24 cellular contexts compared by ENCODE assay signal in genomic region chr3:136456196-136456595, GRCh38.
"Had no signal": no experiment of that assay in that cellular context is flagged by ENCODE, and none has a peak within 500 bp of the region (broad histone marks: within the 10 kb centered on the region; RNA-seq: fewer than 3 reads in every experiment).

No MANE protein-coding gene starts in this region.

- H3K4me1 Mint-ChIP-seq: activated CD4-positive, alpha-beta T cell treated with anti-CD3 and anti-CD28 coated beads for 36 hours; naive thymus-derived CD4-positive, alpha-beta T cell; neural progenitor cell had no signal

- FAIRE-seq: endometrium, keratinocyte had no signal

- H3K27ac Mint-ChIP-seq: activated CD4-positive, alpha-beta T cell treated with anti-CD3 and anti-CD28 coated beads for 36 hours; activated CD8-positive, alpha-beta T cell treated with anti-CD3 and anti-CD28 coated beads, Interleukin-2, amount 10 ng/mL, durations not matched to agents 7 days and 5 days; activated T-helper 1 cell treated with anti-CD3 and anti-CD28 coated beads, Interleukin-12 subunit alpha, Interleukin-12 subunit beta, Interleukin-2, Interleukin-4 antibody, amounts not matched to agents 30 ng/mL and 10 ng/mL and 1 ng/mL, durations not matched to agents 14 hours and 24 hours and 36 hours; dendritic cell treated with granulocyte-macrophage colony-stimulating factor and Interleukin-4, amounts not matched to agents 40 ng/mL and 50 ng/mL, for 4 days; neural progenitor cell had no signal

- H3K4me3 ChIP-seq: breast epithelium, gastrocnemius medialis, neural progenitor cell, right atrium auricular region, spleen, tibial nerve had no signal

- H3K27ac ChIP-seq: breast epithelium, gastrocnemius medialis, neural progenitor cell, right atrium auricular region, spleen, tibial nerve had no signal

- H3K27me3 Mint-ChIP-seq: activated CD4-positive, alpha-beta T cell treated with anti-CD3 and anti-CD28 coated beads for 36 hours; dendritic cell treated with granulocyte-macrophage colony-stimulating factor and Interleukin-4, amounts not matched to agents 40 ng/mL and 50 ng/mL, for 4 days; naive thymus-derived CD4-positive, alpha-beta T cell had no signal

- DNase-seq: activated CD4-positive, alpha-beta T cell treated with anti-CD3 and anti-CD28 coated beads for 36 hours; activated CD4-positive, CD25-positive, alpha-beta regulatory T cell; activated CD8-positive, alpha-beta T cell treated with anti-CD3 and anti-CD28 coated beads, Interleukin-2, amount 10 ng/mL, durations not matched to agents 7 days and 5 days; activated effector memory CD4-positive, alpha-beta T cell treated with anti-CD3 and anti-CD28 coated beads, Interleukin-2, amount 50 U/mL, for 16 hours; activated naive CD4-positive, alpha-beta T cell treated with anti-CD3 and anti-CD28 coated beads, Interleukin-2, amount 50 U/mL, for 16 hours; activated T-cell treated with anti-CD3 and anti-CD28 coated beads for 4 hours; amygdala; central memory CD4-positive, alpha-beta T cell; gastrocnemius medialis; glutamatergic neuron; left cardiac atrium; mammary epithelial cell; naive thymus-derived CD4-positive, alpha-beta T cell; occipital lobe; spleen; stimulated activated naive CD4-positive, alpha-beta T cell had no signal

- H3K27me3 ChIP-seq: breast epithelium, gastrocnemius medialis, neural progenitor cell, right atrium auricular region, spleen, tibial nerve had no signal

- H3K36me3 ChIP-seq: breast epithelium had no signal

- H3K4me1 ChIP-seq: breast epithelium, neural progenitor cell, right atrium auricular region, spleen had no signal

- H3K4me3 Mint-ChIP-seq: activated CD4-positive, alpha-beta T cell treated with anti-CD3 and anti-CD28 coated beads for 36 hours; activated CD8-positive, alpha-beta T cell treated with anti-CD3 and anti-CD28 coated beads, Interleukin-2, amount 10 ng/mL, durations not matched to agents 7 days and 5 days; activated T-helper 1 cell treated with anti-CD3 and anti-CD28 coated beads, Interleukin-12 subunit alpha, Interleukin-12 subunit beta, Interleukin-2, Interleukin-4 antibody, amounts not matched to agents 30 ng/mL and 10 ng/mL and 1 ng/mL, durations not matched to agents 14 hours and 24 hours and 36 hours; dendritic cell treated with granulocyte-macrophage colony-stimulating factor and Interleukin-4, amounts not matched to agents 40 ng/mL and 50 ng/mL, for 4 days; naive thymus-derived CD4-positive, alpha-beta T cell; neural progenitor cell had no signal

- ATAC-seq: activated CD4-positive, alpha-beta T cell treated with anti-CD3 and anti-CD28 coated beads for 36 hours; activated CD8-positive, alpha-beta T cell treated with anti-CD3 and anti-CD28 coated beads, Interleukin-2, amount 10 ng/mL, durations not matched to agents 7 days and 5 days; gastrocnemius medialis; left cardiac atrium; naive thymus-derived CD4-positive, alpha-beta T cell had no signal
